ENCODE assay signal across 25 cellular contexts in the genomic region with DNA sequence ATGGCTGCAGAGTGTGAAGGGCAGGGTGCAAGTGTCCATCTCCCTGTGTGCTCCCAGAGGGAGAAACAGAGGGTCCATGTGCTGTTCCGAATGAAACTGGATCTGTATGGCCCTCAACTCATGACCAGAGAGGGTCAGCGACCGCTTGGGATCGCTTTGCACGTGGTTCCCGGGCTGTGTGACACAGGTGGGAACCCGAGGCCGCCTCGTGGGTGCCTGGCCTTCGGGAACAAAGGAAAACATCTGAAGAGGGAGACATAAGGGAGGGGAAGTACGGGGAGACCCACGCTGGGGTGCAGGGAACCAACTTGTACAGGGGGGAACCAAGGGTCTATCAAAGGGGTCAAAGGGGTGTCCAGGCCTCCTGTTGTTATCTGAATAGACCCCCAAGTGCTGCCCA.
"Had no signal": no experiment of that assay in that cellular context is flagged by ENCODE, and none has a peak within 500 bp of the region (broad histone marks: within the 10 kb centered on the region; RNA-seq: fewer than 3 reads in every experiment).

No MANE protein-coding gene starts in this region.

- H3K9me3 ChIP-seq: esophagus muscularis mucosa, gastroesophageal sphincter, heart right ventricle, left lung, lower lobe of right lung, neutrophil, prostate gland, right atrium auricular region, sigmoid colon, testis, tibial artery had no signal

- H3K4me1 ChIP-seq: parathyroid adenoma, testis, tibial artery had no signal

- H3K9ac ChIP-seq: parathyroid adenoma had no signal

- H3K4me1 Mint-ChIP-seq: stimulated activated memory B cell treated with anti-CD40 and anti-IgM and Interleukin-4, amounts not matched to agents 10 μg/mL and 1 μg/mL and 100 μg/mL, for 72 hours had no signal

- H3K27me3 Mint-ChIP-seq: naive thymus-derived CD8-positive, alpha-beta T cell; type B pancreatic cell had no signal

- H3K4me3 ChIP-seq: coronary artery, esophagus muscularis mucosa, gastroesophageal sphincter, heart right ventricle, left lung, lower lobe of right lung, prostate gland, right atrium auricular region, sigmoid colon, testis, tibial artery had no signal

- DNase-seq: dermis blood vessel endothelial cell; effector memory CD4-positive, alpha-beta T cell; foreskin keratinocyte; heart right ventricle; hippocampal formation; left cardiac atrium; left lung; lower lobe of right lung; naive thymus-derived CD8-positive, alpha-beta T cell; sigmoid colon; stimulated activated CD4-positive, alpha-beta T cell treated with anti-CD3 and anti-CD28 coated beads, Interleukin-2, amount 100 ng/mL, for 24 hours; stimulated activated CD4-positive, alpha-beta T cell treated with anti-CD3 and anti-CD28 coated beads, Interleukin-4, amount 100 ng/mL, for 24 hours; stimulated activated naive CD8-positive, alpha-beta T cell treated with anti-CD3 and anti-CD28 coated beads, Interleukin-15, Interleukin-2, amounts not matched to agents 100 U/mL and 50 U/mL, for 24 hours; substantia nigra; testis; tibial artery had no signal

- H3K27ac Mint-ChIP-seq: naive thymus-derived CD8-positive, alpha-beta T cell; stimulated activated memory B cell treated with anti-CD40 and anti-IgM and Interleukin-4, amounts not matched to agents 10 μg/mL and 1 μg/mL and 100 μg/mL, for 72 hours; type B pancreatic cell had no signal

- H3K27ac ChIP-seq: coronary artery, esophagus muscularis mucosa, foreskin keratinocyte, gastroesophageal sphincter, heart right ventricle, left lung, lower lobe of right lung, neutrophil, parathyroid adenoma, prostate gland, right atrium auricular region, sigmoid colon, testis, tibial artery had no signal

- H3K36me3 Mint-ChIP-seq: naive thymus-derived CD8-positive, alpha-beta T cell; stimulated activated memory B cell treated with anti-CD40 and anti-IgM and Interleukin-4, amounts not matched to agents 10 μg/mL and 1 μg/mL and 100 μg/mL, for 72 hours had no signal

- ATAC-seq: foreskin keratinocyte; gastroesophageal sphincter; heart right ventricle; left cardiac atrium; lower lobe of right lung; naive thymus-derived CD8-positive, alpha-beta T cell; stimulated activated memory B cell treated with anti-CD40 and anti-IgM and Interleukin-4, amounts not matched to agents 10 μg/mL and 1 μg/mL and 100 μg/mL, for 72 hours; stimulated activated naive CD8-positive, alpha-beta T cell treated with anti-CD3 and anti-CD28 coated beads, Interleukin-15, Interleukin-2, amounts not matched to agents 100 U/mL and 50 U/mL, for 24 hours had no signal

- H3K9me3 Mint-ChIP-seq: naive thymus-derived CD8-positive, alpha-beta T cell; stimulated activated memory B cell treated with anti-CD40 and anti-IgM and Interleukin-4, amounts not matched to agents 10 μg/mL and 1 μg/mL and 100 μg/mL, for 72 hours; type B pancreatic cell had no signal

- H3K36me3 ChIP-seq: left lung, neutrophil, prostate gland, sigmoid colon had no signal

- H3K4me3 Mint-ChIP-seq: naive thymus-derived CD8-positive, alpha-beta T cell; stimulated activated memory B cell treated with anti-CD40 and anti-IgM and Interleukin-4, amounts not matched to agents 10 μg/mL and 1 μg/mL and 100 μg/mL, for 72 hours; type B pancreatic cell had no signal

- H3K27me3 ChIP-seq: esophagus muscularis mucosa, foreskin keratinocyte, gastroesophageal sphincter, heart right ventricle, left lung, neutrophil, right atrium auricular region, sigmoid colon, testis, tibial artery had no signal
